24 cellular contexts compared by ENCODE assay signal in genomic region chr18:59983506-59983905, GRCh38.
DNase-seq lines count a peak whose midpoint lies in the region; ATAC-seq, FAIRE-seq and TF ChIP-seq lines count a peak whose summit lies in the region.
"Had no signal": no experiment of that assay in that cellular context is flagged by ENCODE, and none has a peak within 500 bp of the region (broad histone marks: within the 10 kb centered on the region; RNA-seq: fewer than 3 reads in every experiment).

No MANE protein-coding gene starts in this region.

- H3K56ac ChIP-seq in H1 (replicated peaks; ENCODE audit: insufficient read length, low read depth, low read length), result no peak overlapping the region

- H3K4ac ChIP-seq in H1 (replicated peaks; ENCODE audit: insufficient read length, low read depth, low read length), result no peak overlapping the region

- H3K9me3 Mint-ChIP-seq in activated CD4-positive, alpha-beta memory T cell treated with anti-CD3 and anti-CD28 coated beads for 36 hours, result no peaks in the 10 kb centered on the region
- H3K9me3 Mint-ChIP-seq: CD4-positive, CD25-positive, alpha-beta regulatory T cell; CD8-positive, alpha-beta memory T cell; GM23338; HFFc6; IgD-negative memory B cell had no signal

- no peaks in the 10 kb centered on the region for H3K79me1 ChIP-seq in H1 (ENCODE audit: low read depth, low read length)

- H3K4me3 Mint-ChIP-seq in activated CD4-positive, alpha-beta memory T cell treated with anti-CD3 and anti-CD28 coated beads for 36 hours, result no peak overlapping the region
- H3K4me3 Mint-ChIP-seq: B cell; CD4-positive, CD25-positive, alpha-beta regulatory T cell; CD8-positive, alpha-beta memory T cell; GM23338; HFFc6; IgD-negative memory B cell had no signal

- H3K23me2 ChIP-seq in H1 (ENCODE audit: low read depth, low read length), result no peaks in the 10 kb centered on the region

- H3K9me3 ChIP-seq in H1 (ENCODE audit: insufficient read depth in 2 of 2, low read depth in 1 of 2, low read length in 1 of 2) (no peaks in the 10 kb centered on the region), left lung (no peaks in the 10 kb centered on the region)
- H3K9me3 ChIP-seq: BLaER1 treated with 17β-estradiol and CSF1 and Interleukin-3, amounts not matched to agents 10 nM and 100 nM; Caco-2 had no signal

- H3K79me2 ChIP-seq in H1 (ENCODE audit: control insufficient read depth in 1 of 2, insufficient read depth in 2 of 2, low read length in 2 of 2), result no peaks in the 10 kb centered on the region

- no peak overlapping the region for H2BK5ac ChIP-seq in H1 (ENCODE audit: low read depth, low read length)

- no peak overlapping the region for H2BK20ac ChIP-seq in H1 (ENCODE audit: low read length)

- H3K4me3 ChIP-seq in H1 (ENCODE audit: extremely low read depth in 1 of 4, insufficient read depth in 2 of 4, low read depth in 3 of 4, low read length in 4 of 4), result no peak overlapping the region
- no peak overlapping the region for H3K4me3 ChIP-seq in left lung
- H3K4me3 ChIP-seq: BLaER1 treated with 17β-estradiol and CSF1 and Interleukin-3, amounts not matched to agents 10 nM and 100 nM; GM23338 had no signal

- H3K9ac ChIP-seq in H1 (replicated peaks in 1 of 4; ENCODE audit: extremely low read depth in 1 of 4, low read depth in 3 of 4, low read length in 3 of 4), result no peak overlapping the region
- H3K9ac ChIP-seq: BLaER1 treated with 17β-estradiol and CSF1 and Interleukin-3, amounts not matched to agents 10 nM and 100 nM had no signal

- H3K4me2 ChIP-seq in H1 (ENCODE audit: insufficient read depth in 1 of 2, low read depth in 2 of 2, low read length in 2 of 2), result no peak overlapping the region
- H3K4me2 ChIP-seq: BLaER1 treated with 17β-estradiol and CSF1 and Interleukin-3, amounts not matched to agents 10 nM and 100 nM; GM23338 had no signal

- H3K27me3 Mint-ChIP-seq in activated CD4-positive, alpha-beta memory T cell treated with anti-CD3 and anti-CD28 coated beads for 36 hours, result peaks cover 1% of the 10 kb centered on the region
- H3K27me3 Mint-ChIP-seq: B cell, IgD-negative memory B cell had no signal

- 82% methylated on average over 4 of the region's 4 CpGs; no CpG with 5 or more reads in 1 of the 2 experiments for WGBS in H1 (ENCODE audit: extremely low coverage in 1 of 2, insufficient coverage in 1 of 2, insufficient read length in 1 of 2, insufficient replicate concordance in 2 of 2, low coverage in 1 of 2, low lambda C conversion rate in 2 of 2, missing lambda C conversion rate in 1 of 2), 2 experiments

- H3K27ac Mint-ChIP-seq in activated CD4-positive, alpha-beta memory T cell treated with anti-CD3 and anti-CD28 coated beads for 36 hours, result no peak overlapping the region
- H3K27ac Mint-ChIP-seq: B cell; CD8-positive, alpha-beta memory T cell; GM23338; HFFc6; IgD-negative memory B cell had no signal

- H4K91ac ChIP-seq in H1 (replicated peaks; ENCODE audit: insufficient read length, low read length), result no peak overlapping the region

- no peak for TF ChIP-seq EP300 in H1 (IDR thresholded peaks at IDR 0.05; ENCODE audit: borderline replicate concordance in 1 of 2, low read depth in 2 of 2, low read length in 2 of 2)

- H3K36me3 Mint-ChIP-seq in activated CD4-positive, alpha-beta memory T cell treated with anti-CD3 and anti-CD28 coated beads for 36 hours, result no peaks in the 10 kb centered on the region
- H3K36me3 Mint-ChIP-seq: CD4-positive, CD25-positive, alpha-beta regulatory T cell; CD8-positive, alpha-beta memory T cell; IgD-negative memory B cell had no signal

- no peaks in the 10 kb centered on the region for H3K4me1 Mint-ChIP-seq in activated CD4-positive, alpha-beta memory T cell treated with anti-CD3 and anti-CD28 coated beads for 36 hours (ENCODE audit: low read depth)
- H3K4me1 Mint-ChIP-seq: CD4-positive, CD25-positive, alpha-beta regulatory T cell; CD8-positive, alpha-beta memory T cell; GM23338 had no signal

- H3K4me1 ChIP-seq in H1 (replicated peaks in 1 of 4; ENCODE audit: control insufficient read depth in 3 of 4, insufficient read depth in 4 of 4, low read length in 3 of 4), result no peaks in the 10 kb centered on the region
- no peaks in the 10 kb centered on the region for H3K4me1 ChIP-seq in left lung
- H3K4me1 ChIP-seq: BLaER1 treated with 17β-estradiol and CSF1 and Interleukin-3, amounts not matched to agents 10 nM and 100 nM; Caco-2 had no signal

- no peak overlapping the region for H2BK15ac ChIP-seq in H1 (ENCODE audit: low read length)

- intact Hi-C loops in left lung (cut with DNase I), result no loop called here
- intact Hi-C loops in activated CD4-positive, alpha-beta memory T cell treated with anti-CD3 and anti-CD28 coated beads for 36 hours (cut with micrococcal nuclease), result no loop called here

- H2BK12ac ChIP-seq in H1 (ENCODE audit: low read depth, low read length), result no peak overlapping the region

- peak; percentile 31 for DNase-seq in ELF-1 (ENCODE audit: low read depth, low spot score)
- no peak for DNase-seq in H1 (ENCODE audit: low read depth in 1 of 2, low spot score in 2 of 2)
- DNase-seq in left lung, result peak in 1 of 2 donors; percentile 37
- no peak for DNase-seq in activated CD4-positive, alpha-beta memory T cell treated with anti-CD3 and anti-CD28 coated beads for 36 hours
- DNase-seq: Caco-2; CD4-positive, CD25-positive, alpha-beta regulatory T cell; CD8-positive, alpha-beta memory T cell; DMS153; DND-41; EL; H7; HFFc6; KBM-7 had no signal

- H3K27me3 ChIP-seq in H1 (replicated peaks in 1 of 4; ENCODE audit: control insufficient read depth in 3 of 4, extremely low read depth in 1 of 4, insufficient read depth in 3 of 4, low read length in 3 of 4) (no peaks in the 10 kb centered on the region), left lung (no peaks in the 10 kb centered on the region)
- H3K27me3 ChIP-seq: BLaER1 treated with 17β-estradiol and CSF1 and Interleukin-3, amounts not matched to agents 10 nM and 100 nM had no signal

- H2AFZ ChIP-seq in H1 (ENCODE audit: low read length), result no peak overlapping the region
- H2AFZ ChIP-seq: GM23338 had no signal

- no peak for FAIRE-seq in H1 (lab: Jason Lieb, UNC)
- FAIRE-seq: G401.6, GM18507, HepG2 had no signal

- no peak overlapping the region for H4K5ac ChIP-seq in H1 (ENCODE audit: insufficient read length, low read depth, low read length)

- H2BK120ac ChIP-seq in H1 (replicated peaks; ENCODE audit: low read depth, low read length), result no peak overlapping the region

- H4K20me1 ChIP-seq in H1 (replicated peaks in 1 of 2; ENCODE audit: control insufficient read depth in 1 of 2, insufficient read depth in 2 of 2, low read length in 2 of 2), result no peaks in the 10 kb centered on the region
- H4K20me1 ChIP-seq: BLaER1 treated with 17β-estradiol and CSF1 and Interleukin-3, amounts not matched to agents 10 nM and 100 nM had no signal

- CTCF ChIA-PET in H1 (lab: Charles Lee; ENCODE audit: partially characterized antibody), result interaction anchor here (0.6 to 0.9 kb wide), 3 partner anchors 12 to 498 kb away, joined by 3 to 4 read pairs (median 3); no protein-coding TSS in a partner anchor
- CTCF ChIA-PET in activated CD4-positive, alpha-beta memory T cell treated with anti-CD3 and anti-CD28 coated beads for 36 hours (lab: Charles Lee), result no interaction called here

- H3K27ac ChIP-seq in C4-2B (peak overlapping the region; percentile 31; the same call in 1 of the 2 replicates), H1 (ENCODE audit: low read depth, low read length) (no peak overlapping the region), left lung (no peak overlapping the region)
- H3K27ac ChIP-seq: BLaER1 treated with 17β-estradiol and CSF1 and Interleukin-3, amounts not matched to agents 10 nM and 100 nM had no signal

- no peak overlapping the region for H3K18ac ChIP-seq in H1 (ENCODE audit: extremely low read depth, low read length)

- H3K23ac ChIP-seq in H1 (ENCODE audit: insufficient read length), result no peak overlapping the region

- no peak for TF ChIP-seq POLR2A in H1 (IDR thresholded peaks at IDR 0.05; ENCODE audit: control extremely low read depth in 1 of 2, low read depth in 2 of 2, low read length in 2 of 2)

- 0 out of 2 replicates have a peak overlapping the region, but pooled peaks have one; percentile 91 for H2AK5ac ChIP-seq in H1 (ENCODE audit: low read depth, low read length)

- TF ChIP-seq RAD21 in H1 (IDR thresholded peaks at IDR 0.05 in 1 of 2, conservative IDR thresholded peaks at IDR 0.05 in 1 of 2; ENCODE audit: low read depth in 2 of 2, low read length in 2 of 2), result no peak

- ATAC-seq in left lung, result peak; percentile 57
- no peak for ATAC-seq in GM18519 (IDR thresholded peaks at IDR 0.05; ENCODE audit: low FRiP score, unreplicated experiment)
- ATAC-seq in HG03469 (IDR thresholded peaks at IDR 0.05; ENCODE audit: unreplicated experiment), result no peak
- ATAC-seq: GM23338, HCT116, HepG2 had no signal

- no peak overlapping the region for H3K14ac ChIP-seq in H1 (ENCODE audit: insufficient read length)

- TF ChIP-seq CTCF in C4-2B (conservative IDR thresholded peaks at IDR 0.05), result no peak
- no peak for TF ChIP-seq CTCF in H1 (IDR thresholded peaks at IDR 0.05; ENCODE audit: control extremely low read depth in 1 of 3, insufficient read depth in 1 of 3, low read depth in 1 of 3, low read length in 3 of 3)
- no peak for TF ChIP-seq CTCF in left lung (IDR thresholded peaks at IDR 0.05)

- H3K36me3 ChIP-seq in H1 (ENCODE audit: control insufficient read depth in 2 of 4, insufficient read depth in 4 of 4, low read length in 3 of 4) (no peaks in the 10 kb centered on the region), left lung (no peaks in the 10 kb centered on the region)
- H3K36me3 ChIP-seq: BLaER1 treated with 17β-estradiol and CSF1 and Interleukin-3, amounts not matched to agents 10 nM and 100 nM had no signal

- no peak overlapping the region for H4K8ac ChIP-seq in H1 (ENCODE audit: extremely low read depth, insufficient read depth, low read length)

- POLR2A ChIA-PET in H1 (lab: Charles Lee; ENCODE audit: partially characterized antibody), result no interaction called here
- POLR2A ChIA-PET in activated CD4-positive, alpha-beta memory T cell treated with anti-CD3 and anti-CD28 coated beads for 36 hours (lab: Charles Lee), result no interaction called here

TF ChIP-seq in H1, 55 proteins besides CTCF, POLR2A, EP300 and RAD21 (continues in another document):
- TF ChIP-seq MAFK (IDR thresholded peaks at IDR 0.05; ENCODE audit: low read depth, low read length), result no peak
- no peak for TF ChIP-seq POU5F1 (IDR thresholded peaks at IDR 0.05; ENCODE audit: low read depth, low read length)
- TF ChIP-seq, protein P1, sequence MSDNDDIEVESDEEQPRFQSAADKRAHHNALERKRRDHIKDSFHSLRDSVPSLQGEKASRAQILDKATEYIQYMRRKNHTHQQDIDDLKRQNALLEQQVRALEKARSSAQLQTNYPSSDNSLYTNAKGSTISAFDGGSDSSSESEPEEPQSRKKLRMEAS (IDR thresholded peaks at IDR 0.05), result no peak
- TF ChIP-seq KDM5A (IDR thresholded peaks at IDR 0.05; ENCODE audit: low read length), result no peak
